ENCODE assay signal across 13 cellular contexts in genomic region chr7:66558660-66559465, GRCh38.
DNase-seq lines count a peak whose midpoint lies in the region; ATAC-seq, FAIRE-seq and TF ChIP-seq lines count a peak whose summit lies in the region.
"Had no signal": no experiment of that assay in that cellular context is flagged by ENCODE, and none has a peak within 500 bp of the region (broad histone marks: within the 10 kb centered on the region; RNA-seq: fewer than 3 reads in every experiment).

No MANE protein-coding gene starts in this region.

- TF ChIP-seq CTCF in progenitor cell of endocrine pancreas (IDR thresholded peaks at IDR 0.05; ENCODE audit: unreplicated experiment) (no peak), gastrocnemius medialis (IDR thresholded peaks at IDR 0.05 in 4 of 5, conservative IDR thresholded peaks at IDR 0.05 in 1 of 5) (no peak)

- H3K9me3 Mint-ChIP-seq in activated T-cell treated with anti-CD3 and anti-CD28 coated beads, Interleukin-2, amount 50 U/mL, for 72 hours, result no peaks in the 10 kb centered on the region
- H3K9me3 Mint-ChIP-seq in progenitor cell of endocrine pancreas (ENCODE audit: low read depth), result no peaks in the 10 kb centered on the region
- H3K9me3 Mint-ChIP-seq: activated naive CD4-positive, alpha-beta T cell treated with anti-CD3 and anti-CD28 coated beads, Interleukin-2, amount 50 U/mL, for 72 hours; T-helper 1 cell treated with Interleukin-12 subunit alpha and Interleukin-12 subunit beta and Interleukin-4 antibody, amounts not matched to agents 30 μg/mL and 1 μg/mL, for 36 hours had no signal

- no peaks in the 10 kb centered on the region for H3K27me3 Mint-ChIP-seq in activated T-cell treated with anti-CD3 and anti-CD28 coated beads, Interleukin-2, amount 50 U/mL, for 72 hours (ENCODE audit: low read depth)
- H3K27me3 Mint-ChIP-seq in T-helper 17 cell, result no peaks in the 10 kb centered on the region
- H3K27me3 Mint-ChIP-seq in progenitor cell of endocrine pancreas, result no peaks in the 10 kb centered on the region

- TF ChIP-seq POLR2A in gastrocnemius medialis (IDR thresholded peaks at IDR 0.05), result no peak

- H3K36me3 ChIP-seq in gastrocnemius medialis, result peaks cover 0 to 23% of the 10 kb centered on the region in 2 donors

- peak overlapping the region; percentile 33 for H3K27ac Mint-ChIP-seq in activated T-cell treated with anti-CD3 and anti-CD28 coated beads, Interleukin-2, amount 50 U/mL, for 72 hours
- H3K27ac Mint-ChIP-seq in T-helper 17 cell, result peak overlapping the region; percentile 82
- peak overlapping the region; percentile 2 for H3K27ac Mint-ChIP-seq in progenitor cell of endocrine pancreas
- H3K27ac Mint-ChIP-seq: activated naive CD4-positive, alpha-beta T cell treated with anti-CD3 and anti-CD28 coated beads, Interleukin-2, amount 50 U/mL, for 72 hours; T-helper 1 cell treated with Interleukin-12 subunit alpha and Interleukin-12 subunit beta and Interleukin-4 antibody, amounts not matched to agents 30 μg/mL and 1 μg/mL, for 36 hours had no signal

- no peak overlapping the region for H3K27ac ChIP-seq in gastrocnemius medialis
- H3K27ac ChIP-seq: pancreas had no signal

- no peak for ATAC-seq in activated T-cell treated with anti-CD3 and anti-CD28 coated beads, Interleukin-2, amount 50 U/mL, for 72 hours (replicated peaks in 1 of 2)
- no peak for ATAC-seq in T-helper 17 cell
- no peak for ATAC-seq in HG03108 (IDR thresholded peaks at IDR 0.05; ENCODE audit: unreplicated experiment)
- ATAC-seq in gastrocnemius medialis, result no peak
- ATAC-seq in HG03469 (IDR thresholded peaks at IDR 0.05; ENCODE audit: unreplicated experiment), result no peak

- H3K4me1 ChIP-seq in gastrocnemius medialis, result peaks cover 0 to 7% of the 10 kb centered on the region in 2 donors
- H3K4me1 ChIP-seq: pancreas had no signal

- no peak overlapping the region for H3K4me3 Mint-ChIP-seq in activated T-cell treated with anti-CD3 and anti-CD28 coated beads, Interleukin-2, amount 50 U/mL, for 72 hours
- H3K4me3 Mint-ChIP-seq in T-helper 17 cell (no peak overlapping the region), progenitor cell of endocrine pancreas (ENCODE audit: low read depth) (no peak overlapping the region)
- H3K4me3 Mint-ChIP-seq: T-helper 1 cell treated with Interleukin-12 subunit alpha and Interleukin-12 subunit beta and Interleukin-4 antibody, amounts not matched to agents 30 μg/mL and 1 μg/mL, for 36 hours had no signal

- in situ Hi-C loops in gastrocnemius medialis (cut with MboI; ENCODE audit: low sequenced_read_pairs in 4 of 4), result no loop called here

- no peak for DNase-seq in activated T-cell treated with anti-CD3 and anti-CD28 coated beads, Interleukin-2, amount 50 U/mL, for 72 hours
- DNase-seq in activated T-cell treated with anti-CD3 and anti-CD28 coated beads, Interleukin-2, amount 50 U/mL, for 48 hours, result no peak
- DNase-seq in T-helper 17 cell, result no peak
- DNase-seq in frontal cortex (ENCODE audit: low spot score in 2 of 2), result peak; percentile 33 to 44
- DNase-seq in progenitor cell of endocrine pancreas (ENCODE audit: low spot score, unreplicated experiment), result no peak
- DNase-seq in gastrocnemius medialis, result no peak
- DNase-seq: DND-41, NCI-H2107, pancreas had no signal

- H3K27me3 ChIP-seq in gastrocnemius medialis, result no peaks in the 10 kb centered on the region
- H3K27me3 ChIP-seq: pancreas had no signal

- intact Hi-C loops in gastrocnemius medialis (cut with DNase I; ENCODE audit: low total_unique reads), result loop anchor here (5.0 to 10.0 kb wide), 2 partner anchors 123 to 436 kb away; partner anchors contain the start of genes SBDS and TYW1

- no peak overlapping the region for H3K4me3 ChIP-seq in gastrocnemius medialis
- H3K4me3 ChIP-seq: pancreas had no signal

- H3K9me3 ChIP-seq in T-helper 17 cell (ENCODE audit: control insufficient read depth, low read length, poor library complexity, severe bottlenecking) (no peaks in the 10 kb centered on the region), gastrocnemius medialis (no peaks in the 10 kb centered on the region)
- H3K9me3 ChIP-seq: pancreas had no signal

- H3K36me3 Mint-ChIP-seq in activated T-cell treated with anti-CD3 and anti-CD28 coated beads, Interleukin-2, amount 50 U/mL, for 72 hours (ENCODE audit: insufficient read depth in 2 of 2), result peaks cover 6% of the 10 kb centered on the region in 2 donors
- H3K36me3 Mint-ChIP-seq in T-helper 17 cell (ENCODE audit: low read depth) (peaks cover 2% of the 10 kb centered on the region), progenitor cell of endocrine pancreas (ENCODE audit: insufficient read depth) (peaks cover 7% of the 10 kb centered on the region)

- no peaks in the 10 kb centered on the region for H3K4me1 Mint-ChIP-seq in activated T-cell treated with anti-CD3 and anti-CD28 coated beads, Interleukin-2, amount 50 U/mL, for 72 hours (ENCODE audit: low read depth)
- H3K4me1 Mint-ChIP-seq in T-helper 17 cell (peaks cover 6% of the 10 kb centered on the region), progenitor cell of endocrine pancreas (ENCODE audit: low read depth) (no peaks in the 10 kb centered on the region)

- FAIRE-seq in frontal cortex (lab: Jason Lieb, UNC), result no peak
- FAIRE-seq: pancreas had no signal

Comparison
In these comparisons a context has a peak if more than half of its experiments do, and no peak if none do; other contexts are left out.
1. DNase-seq: peak in frontal cortex (2 of 2); none in activated T-cell treated with anti-CD3 and anti-CD28 coated beads, Interleukin-2, amount 50 U/mL, for 72 hours (0 of 2), activated T-cell treated with anti-CD3 and anti-CD28 coated beads, Interleukin-2, amount 50 U/mL, for 48 hours (0 of 2), T-helper 17 cell (0 of 3), progenitor cell of endocrine pancreas (single experiment) and gastrocnemius medialis (0 of 2).
2. H3K27ac Mint-ChIP-seq: peak in every context shown above with its lines; median percentile 82 in T-helper 17 cell; 33 in activated T-cell treated with anti-CD3 and anti-CD28 coated beads, Interleukin-2, amount 50 U/mL, for 72 hours; 2 in progenitor cell of endocrine pancreas.